Comparison of ENCODE assay signal across 21 cellular contexts in genomic region chr19:41548047-41548446, GRCh38. TPM values are rescaled to one million over a fixed set of nuclear protein-coding genes. Genes with fewer than 3 reads are reported as not detected.
DNase-seq lines count a peak whose midpoint lies in the region; ATAC-seq, FAIRE-seq and TF ChIP-seq lines count a peak whose summit lies in the region.
"Had no signal": no experiment of that assay in that cellular context is flagged by ENCODE, and none has a peak within 500 bp of the region (broad histone marks: within the 10 kb centered on the region; RNA-seq: fewer than 3 reads in every experiment).

No MANE protein-coding gene starts in this region.

- TF ChIP-seq EP300 in A549 (IDR thresholded peaks at IDR 0.05): no peak

- H3K4me3 ChIP-seq in A549: no peak overlapping the region
- peak overlapping the region; percentile 86 for H3K4me3 ChIP-seq in BLaER1
- H3K4me3 ChIP-seq in endothelial cell of umbilical vein (replicated peaks in 1 of 3; ENCODE audit: insufficient read depth in 1 of 3, low read depth in 1 of 3, low read length in 3 of 3): no peak overlapping the region
- no peak overlapping the region for H3K4me3 ChIP-seq in CD8-positive, alpha-beta T cell (ENCODE audit: low read depth, low read length)
- H3K4me3 ChIP-seq: colonic mucosa, left lung had no signal

- H3K4me1 ChIP-seq in A549 (no peaks in the 10 kb centered on the region), BLaER1 (peaks cover 50% of the 10 kb centered on the region), endothelial cell of umbilical vein (ENCODE audit: control insufficient read depth, extremely low read depth, insufficient read depth, low read length) (peaks cover 38% of the 10 kb centered on the region)
- H3K4me1 ChIP-seq in CD8-positive, alpha-beta T cell (ENCODE audit: insufficient read depth, low read length): peaks cover 56% of the 10 kb centered on the region
- H3K4me1 ChIP-seq: colonic mucosa, parathyroid adenoma had no signal

- no peak for DNase-seq in A549 (ENCODE audit: low read depth in 1 of 2, low spot score in 1 of 2)
- no peak for DNase-seq in T-helper 17 cell
- no peak for DNase-seq in endothelial cell of umbilical vein (ENCODE audit: low read depth, low spot score)
- DNase-seq in CD8-positive, alpha-beta T cell: no peak
- no peak for DNase-seq in NCI-H774 (lab: John Stamatoyannopoulos, UW)
- DNase-seq: colonic mucosa, KBM-7, left lung, NCI-H1092 treated with DMSO at 0.1 percent for 48 hours, NCI-H2171, NCI-H748 treated with DMSO at 0.1 percent for 48 hours, SW 1271, trophoblast cell had no signal

- no TSS peak for BruUV-seq in endothelial cell of umbilical vein (replicated peaks; lab: Mats Ljungman, UMichigan)

- H3K27ac ChIP-seq in A549: no peak overlapping the region
- H3K27ac ChIP-seq in BLaER1: peak overlapping the region; percentile 96
- H3K27ac ChIP-seq in endothelial cell of umbilical vein (ENCODE audit: insufficient read depth, low read depth, low read length): peak overlapping the region; percentile 92
- no peak overlapping the region for H3K27ac ChIP-seq in CD8-positive, alpha-beta T cell (ENCODE audit: low read depth, low read length)
- H3K27ac ChIP-seq: C4-2B had no signal

- dilution Hi-C loops in endothelial cell of umbilical vein (cut with MboI; ENCODE audit: extremely low pct_ligation_motif_present, low sequenced_read_pairs): no loop called here

- no peaks in the 10 kb centered on the region for H3K27me3 Mint-ChIP-seq in T-helper 17 cell
- peaks cover 2% of the 10 kb centered on the region for H3K27me3 Mint-ChIP-seq in CD8-positive, alpha-beta T cell (ENCODE audit: low read depth)

- TF ChIP-seq RAD21 in A549 (conservative IDR thresholded peaks at IDR 0.05 in 1 of 2, IDR thresholded peaks at IDR 0.05 in 1 of 2): no peak

- H3K4me3 Mint-ChIP-seq in T-helper 17 cell: no peak overlapping the region
- H3K4me3 Mint-ChIP-seq in CD8-positive, alpha-beta T cell: no peak overlapping the region

- intact Hi-C loops in endothelial cell of umbilical vein (cut with micrococcal nuclease): loop anchor here (2.0 to 5.0 kb wide), 2 partner anchors 47 to 196 kb away; partner anchors contain the start of gene TGFB1
- intact Hi-C loops in CD8-positive, alpha-beta T cell (cut with DNase I, micrococcal nuclease): no loop called here

- FAIRE-seq in A549 (lab: Jason Lieb, UNC) (peak; percentile 96), endothelial cell of umbilical vein (lab: Jason Lieb, UNC) (no peak)

- H4K20me1 ChIP-seq in BLaER1: peaks cover 9% of the 10 kb centered on the region; the same call in 1 of the 2 replicates
- no peaks in the 10 kb centered on the region for H4K20me1 ChIP-seq in endothelial cell of umbilical vein (replicated peaks; ENCODE audit: control insufficient read depth, extremely low read depth, insufficient read depth, low read length)

- H3K9me3 Mint-ChIP-seq in CD8-positive, alpha-beta T cell: no peaks in the 10 kb centered on the region

- no peak for ATAC-seq in A549
- no peak for ATAC-seq in T-helper 17 cell
- ATAC-seq in CD8-positive, alpha-beta T cell: no peak
- no peak for ATAC-seq in HG02571 (IDR thresholded peaks at IDR 0.05; ENCODE audit: unreplicated experiment)
- ATAC-seq in HG03108 (IDR thresholded peaks at IDR 0.05; ENCODE audit: unreplicated experiment): no peak

- no peaks in the 10 kb centered on the region for H3K9me3 ChIP-seq in A549
- no peaks in the 10 kb centered on the region for H3K9me3 ChIP-seq in BLaER1
- no peaks in the 10 kb centered on the region for H3K9me3 ChIP-seq in T-helper 17 cell (ENCODE audit: control insufficient read depth, low read length, poor library complexity, severe bottlenecking)
- no peaks in the 10 kb centered on the region for H3K9me3 ChIP-seq in endothelial cell of umbilical vein (replicated peaks; ENCODE audit: control insufficient read depth, insufficient read depth, low read length)
- H3K9me3 ChIP-seq in CD8-positive, alpha-beta T cell (ENCODE audit: low read length): no peaks in the 10 kb centered on the region
- H3K9me3 ChIP-seq: colonic mucosa, left lung had no signal

- H3K27me3 ChIP-seq in BLaER1 (no peaks in the 10 kb centered on the region), endothelial cell of umbilical vein (ENCODE audit: control insufficient read depth in 2 of 2, insufficient read depth in 2 of 2, low read length in 2 of 2) (no peaks in the 10 kb centered on the region)
- H3K27me3 ChIP-seq in CD8-positive, alpha-beta T cell (ENCODE audit: insufficient read depth, low read length): no peaks in the 10 kb centered on the region
- H3K27me3 ChIP-seq: colonic mucosa, left lung had no signal

- WGBS in A549 (ENCODE audit: missing lambda C conversion rate): 52% methylated on average over 4 of the region's 4 CpGs

- no peaks in the 10 kb centered on the region for H3K79me2 ChIP-seq in endothelial cell of umbilical vein (ENCODE audit: control insufficient read depth, insufficient read depth, low read length)
- H3K79me2 ChIP-seq: parathyroid adenoma had no signal

- peaks cover 57% of the 10 kb centered on the region for H3K4me1 Mint-ChIP-seq in T-helper 17 cell
- peaks cover 57% of the 10 kb centered on the region for H3K4me1 Mint-ChIP-seq in CD8-positive, alpha-beta T cell (ENCODE audit: low read depth)

- H3K9ac ChIP-seq in BLaER1: peak overlapping the region; percentile 96
- H3K9ac ChIP-seq in endothelial cell of umbilical vein (replicated peaks; ENCODE audit: extremely low read depth, insufficient read depth, low read length): no peak overlapping the region
- H3K9ac ChIP-seq: parathyroid adenoma had no signal

- peak overlapping the region; percentile 99 for H3K27ac Mint-ChIP-seq in T-helper 17 cell
- H3K27ac Mint-ChIP-seq in CD8-positive, alpha-beta T cell: no peak overlapping the region

- H3K9me1 ChIP-seq in endothelial cell of umbilical vein (replicated peaks; ENCODE audit: control insufficient read depth, extremely low read depth, insufficient read depth, low read length): no peaks in the 10 kb centered on the region

- POLR2A ChIA-PET in A549 (lab: Yijun Ruan, JAX): interaction anchor here (0.6 kb wide), 1 partner anchor 108 kb away, joined by 3 read pairs; no protein-coding TSS in a partner anchor
- POLR2A ChIA-PET in endothelial cell of umbilical vein (lab: Charles Lee): interaction anchor here (1.9 kb wide), 1 partner anchor 69 kb away, joined by 10 read pairs; no protein-coding TSS in a partner anchor
- POLR2A ChIA-PET in CD8-positive, alpha-beta T cell (lab: Charles Lee): interaction anchor here (1.8 to 2.4 kb wide), 3 partner anchors 12 to 17 kb away, joined by 6 to 15 read pairs (median 13); no protein-coding TSS in a partner anchor

- TF ChIP-seq CTCF in A549 (IDR thresholded peaks at IDR 0.05) (no peak), endothelial cell of umbilical vein (IDR thresholded peaks at IDR 0.05; ENCODE audit: extremely low read depth in 1 of 2, insufficient read depth in 1 of 2, low read depth in 1 of 2, low read length in 2 of 2) (no peak)
- no peak for TF ChIP-seq CTCF in CD8-positive, alpha-beta T cell (IDR thresholded peaks at IDR 0.05)

- CTCF ChIA-PET in A549 (lab: Yijun Ruan, JAX): interaction anchor here (0.5 to 15.7 kb wide), 11 partner anchors 9 to 311 kb away, joined by 3 to 169 read pairs (median 7); partner anchors contain the start of gene ERICH4
- CTCF ChIA-PET in endothelial cell of umbilical vein (lab: Charles Lee): interaction anchor here (1.1 to 4.2 kb wide), 8 partner anchors 9 to 100 kb away, joined by 4 to 28 read pairs (median 8); no protein-coding TSS in a partner anchor
- CTCF ChIA-PET in CD8-positive, alpha-beta T cell (lab: Charles Lee): interaction anchor here (1.0 to 4.1 kb wide), 4 partner anchors 11 to 49 kb away, joined by 3 to 33 read pairs (median 20); no protein-coding TSS in a partner anchor

- H3K36me3 ChIP-seq in BLaER1 (peaks cover 10% of the 10 kb centered on the region; the same call in 1 of the 2 replicates), endothelial cell of umbilical vein (ENCODE audit: control insufficient read depth in 2 of 2, extremely low read depth in 1 of 2, insufficient read depth in 2 of 2, low read length in 2 of 2) (no peaks in the 10 kb centered on the region)
- no peaks in the 10 kb centered on the region for H3K36me3 ChIP-seq in CD8-positive, alpha-beta T cell (ENCODE audit: insufficient read depth, low read length)
- H3K36me3 ChIP-seq: colonic mucosa, left lung had no signal

- no peak overlapping the region for H2AFZ ChIP-seq in endothelial cell of umbilical vein (ENCODE audit: low read depth, low read length)
- H2AFZ ChIP-seq: parathyroid adenoma had no signal

- peaks cover 13% of the 10 kb centered on the region for H3K36me3 Mint-ChIP-seq in T-helper 17 cell (ENCODE audit: low read depth)
- peaks cover 23% of the 10 kb centered on the region for H3K36me3 Mint-ChIP-seq in CD8-positive, alpha-beta T cell

- no peak for TF ChIP-seq POLR2A in A549 (IDR thresholded peaks at IDR 0.05; ENCODE audit: low read length)
- TF ChIP-seq POLR2A in endothelial cell of umbilical vein (IDR thresholded peaks at IDR 0.05; ENCODE audit: low read depth, low read length): no peak

- H3K4me2 ChIP-seq in A549 (no peak overlapping the region), BLaER1 (peak overlapping the region; percentile 95), endothelial cell of umbilical vein (ENCODE audit: insufficient read depth, low read length) (no peak overlapping the region)

TF ChIP-seq in A549, 52 proteins besides CTCF, POLR2A, EP300 and RAD21:
- peak; percentile 66 for TF ChIP-seq MAFK (IDR thresholded peaks at IDR 0.05; ENCODE audit: partially characterized antibody)
- no peak for TF ChIP-seq HOXB5 (CRISPR knock-in tag; IDR thresholded peaks at IDR 0.05)

TF ChIP-seq in endothelial cell of umbilical vein, 7 proteins besides CTCF, POLR2A, EP300 and RAD21 (continues in another document):
- no peak for TF ChIP-seq GATA2 (IDR thresholded peaks at IDR 0.05; ENCODE audit: insufficient read depth, insufficient read length, low read depth, low read length)
- no peak for TF ChIP-seq POLR2AphosphoS5 (IDR thresholded peaks at IDR 0.05; ENCODE audit: insufficient read depth, low read depth, low read length)

RNA-seq across cellular contexts. Expression of gene CEACAM21, which starts 27.9 kb away (rescaled TPM):
- polyA plus RNA-seq in A549 (2011; rRNA removed): not detected in 2 replicates
- not detected in 2 replicates for polyA plus RNA-seq in A549 (2012; cell fraction: cytosol; rRNA removed)
- not detected in 2 replicates for polyA plus RNA-seq in A549 (2012; cell fraction: nucleus; rRNA removed)
- not detected in 3 replicates for polyA plus RNA-seq in A549 (2017; fragmentation: RNase III; extraction: RNeasy Plus Mini Kit Qiagen cat#74134 plus additional on column Dnase treatment)
- polyA minus RNA-seq in A549 (2011; rRNA and poly(A)+ RNA removed): not detected in 2 replicates
- 10 to 100 TPM; 40.5 to 44.4 TPM for total RNA-seq in T-helper 17 cell
- 1.7 and 2.7 TPM in 2 replicates for total RNA-seq in endothelial cell of umbilical vein
- polyA plus RNA-seq in endothelial cell of umbilical vein: 0.81 and 1.3 TPM in 2 replicates
- 1.1 and 1.4 TPM in 2 replicates for polyA plus RNA-seq in endothelial cell of umbilical vein (2011; cell fraction: cytosol; rRNA removed)
- polyA plus RNA-seq in endothelial cell of umbilical vein (2011; cell fraction: nucleus; rRNA removed): 2.5 and 3.1 TPM in 2 replicates
- polyA plus RNA-seq in endothelial cell of umbilical vein (2012): 2.5 TPM in 2 replicates
- polyA minus RNA-seq in endothelial cell of umbilical vein: 1.0 and 2.7 TPM in 2 replicates
- not detected for polyA minus RNA-seq in endothelial cell of umbilical vein (2011; cell fraction: cytosol; rRNA and poly(A)+ RNA removed)
- 0.38 and 1.5 TPM in 2 replicates for polyA minus RNA-seq in endothelial cell of umbilical vein (2011; cell fraction: nucleus; rRNA and poly(A)+ RNA removed)
- 1 to 10 TPM; 8.3 to 8.8 TPM for total RNA-seq in CD8-positive, alpha-beta T cell
- total RNA-seq: Daoy, epithelial cell of proximal tubule, RPMI7951 had no signal

Comparison
In these comparisons a context has a peak if more than half of its experiments do, and no peak if none do; other contexts are left out.
1. H3K27ac ChIP-seq: peak in BLaER1 (single experiment) and endothelial cell of umbilical vein (single experiment); none in A549 (0 of 2) and CD8-positive, alpha-beta T cell (single experiment).
2. RNA of gene CEACAM21, which starts 27.9 kb away (total RNA-seq): 40.5 to 44.4 TPM in T-helper 17 cell; 8.3 to 8.8 TPM in CD8-positive, alpha-beta T cell and 1.7 to 2.7 TPM in endothelial cell of umbilical vein; every median in the first group is over 4 times any median in the second.